In genomic region chr9:34570422-34571179, GRCh38 we compare ENCODE assay signal across 1 cellular context.
TF ChIP-seq lines count a peak whose summit lies in the region.

No MANE protein-coding gene starts in this region.

TF ChIP-seq in SK-N-SH treated with all-trans-retinoic acid at 6 μM for 48 hours, 23 proteins besides CTCF, POLR2A, EP300 and RAD21:
- TF ChIP-seq CREB5 (CRISPR knock-in tag; IDR thresholded peaks at IDR 0.05; ENCODE audit: low read depth) (no peak), PPARA (CRISPR knock-in tag; IDR thresholded peaks at IDR 0.05; ENCODE audit: borderline replicate concordance) (no peak), TSHZ2 (CRISPR knock-in tag; IDR thresholded peaks at IDR 0.05) (peak; percentile 32; the same call in 1 of the 2 replicates), ARNTL (CRISPR knock-in tag; IDR thresholded peaks at IDR 0.05; ENCODE audit: borderline replicate concordance, low read depth) (no peak), ZNF8 (CRISPR knock-in tag; IDR thresholded peaks at IDR 0.05) (no peak), ZFP3 (CRISPR knock-in tag; IDR thresholded peaks at IDR 0.05) (no peak), ESRRG (CRISPR knock-in tag; IDR thresholded peaks at IDR 0.05) (no peak), ZNF70 (CRISPR knock-in tag; IDR thresholded peaks at IDR 0.05) (no peak), POU6F1 (CRISPR knock-in tag; IDR thresholded peaks at IDR 0.05; ENCODE audit: borderline replicate concordance, low read depth) (no peak), ZNF565 (CRISPR knock-in tag; conservative IDR thresholded peaks at IDR 0.05; ENCODE audit: low read depth) (no peak), TCF4 (CRISPR knock-in tag; IDR thresholded peaks at IDR 0.05; ENCODE audit: borderline replicate concordance) (peak; percentile 62; the same call in 1 of the 2 replicates), RARB (CRISPR knock-in tag; IDR thresholded peaks at IDR 0.05) (no peak), ISL1 (CRISPR knock-in tag; IDR thresholded peaks at IDR 0.05) (no peak), BACH2 (CRISPR knock-in tag; IDR thresholded peaks at IDR 0.05; ENCODE audit: borderline replicate concordance) (no peak)
